Comparison of ENCODE assay signal across 24 cellular contexts in the genomic region with DNA sequence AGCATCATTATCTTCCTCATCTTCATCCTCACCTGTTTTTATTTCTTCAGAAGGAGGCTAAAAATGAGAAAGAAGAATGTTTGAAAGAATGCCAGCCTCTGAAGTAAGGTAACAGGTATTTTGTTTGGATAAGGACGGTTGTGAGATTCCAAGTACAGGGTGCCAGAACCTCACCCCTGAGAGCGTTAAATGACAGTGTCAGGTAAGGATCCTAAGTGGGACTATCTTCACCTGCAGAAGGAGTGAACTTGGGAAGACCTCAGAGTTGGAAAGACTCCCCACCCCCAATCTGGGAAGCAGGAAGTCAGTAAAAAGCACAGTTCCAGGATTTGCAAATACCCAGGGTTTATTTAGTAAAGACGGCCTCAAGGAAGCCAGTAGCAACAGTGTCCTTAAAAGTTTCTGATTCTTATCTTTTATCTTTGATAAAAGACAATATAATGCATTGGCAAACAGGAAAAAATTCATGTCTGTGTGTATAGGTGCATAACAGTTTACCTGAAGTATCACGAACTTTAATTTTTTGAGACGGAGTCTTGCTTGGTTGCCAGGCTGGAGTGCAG. TPM values are rescaled to one million over a fixed set of nuclear protein-coding genes. Genes with fewer than 3 reads are reported as not detected.
DNase-seq lines count a peak whose midpoint lies in the region; ATAC-seq, FAIRE-seq and TF ChIP-seq lines count a peak whose summit lies in the region.
"Had no signal": no experiment of that assay in that cellular context is flagged by ENCODE, and none has a peak within 500 bp of the region (broad histone marks: within the 10 kb centered on the region; RNA-seq: fewer than 3 reads in every experiment).

No MANE protein-coding gene starts in this region.

- CTCF ChIA-PET in PC-9 (lab: Charles Lee), result no interaction called here

- H3K79me2 ChIP-seq in astrocyte (ENCODE audit: insufficient read depth, low read length) (peaks cover 3% of the 10 kb centered on the region), mesendoderm (ENCODE audit: control insufficient read depth, insufficient read depth, low read length) (no peaks in the 10 kb centered on the region), PC-9 (ENCODE audit: low read depth) (no peaks in the 10 kb centered on the region)

- no peak for TF ChIP-seq POLR2A in GM18505 (IDR thresholded peaks at IDR 0.05; ENCODE audit: borderline replicate concordance, extremely low read depth, insufficient read depth, insufficient read length)

- H2BK15ac ChIP-seq in mesendoderm (replicated peaks; ENCODE audit: low read depth), result no peak overlapping the region

- H3K27ac Mint-ChIP-seq in astrocyte (ENCODE audit: unreplicated experiment), result peak overlapping the region; percentile 64
- H3K27ac Mint-ChIP-seq: CD8-positive, alpha-beta T cell had no signal

- H3K18ac ChIP-seq in mesendoderm (ENCODE audit: low read length), result no peak overlapping the region

- H3K9me3 ChIP-seq in astrocyte (ENCODE audit: insufficient read depth, low read depth, low read length) (no peaks in the 10 kb centered on the region), PC-9 (ENCODE audit: insufficient read depth, low read depth) (no peaks in the 10 kb centered on the region)
- H3K9me3 ChIP-seq: Caco-2, Peyer's patch had no signal

- H3K79me1 ChIP-seq in mesendoderm (ENCODE audit: low read length), result no peaks in the 10 kb centered on the region

- no TSS peak for BruUV-seq in PC-9 (replicated peaks; lab: Mats Ljungman, UMichigan)

- peaks cover 58% of the 10 kb centered on the region for H3K36me3 ChIP-seq in astrocyte (ENCODE audit: insufficient read depth, low read length)
- H3K36me3 ChIP-seq in mesendoderm (ENCODE audit: control insufficient read depth, insufficient read depth, low read length), result peaks cover 14% of the 10 kb centered on the region
- peaks cover 52% of the 10 kb centered on the region for H3K36me3 ChIP-seq in PC-9 (ENCODE audit: low read depth)

- no peak overlapping the region for H2AK5ac ChIP-seq in mesendoderm (ENCODE audit: low read length)

- H3K4me1 ChIP-seq in astrocyte (ENCODE audit: insufficient read depth, low read length) (no peaks in the 10 kb centered on the region), mesendoderm (ENCODE audit: control insufficient read depth, low read depth, low read length) (no peaks in the 10 kb centered on the region), PC-9 (replicated peaks; ENCODE audit: insufficient read depth) (no peaks in the 10 kb centered on the region)
- H3K4me1 ChIP-seq: Peyer's patch had no signal

- H3K4me3 ChIP-seq in LNCaP clone FGC (ENCODE audit: low read depth, low read length), result no peak overlapping the region
- H3K4me3 ChIP-seq in astrocyte (ENCODE audit: insufficient read depth, low read depth, low read length), result no peak overlapping the region
- no peak overlapping the region for H3K4me3 ChIP-seq in mesendoderm (ENCODE audit: low read length)
- no peak overlapping the region for H3K4me3 ChIP-seq in PC-9
- H3K4me3 ChIP-seq: GM12878, Peyer's patch, SK-N-MC had no signal

- no peak overlapping the region for H3K4me2 ChIP-seq in astrocyte (ENCODE audit: low read length)
- H3K4me2 ChIP-seq in mesendoderm (ENCODE audit: low read length), result no peak overlapping the region
- H3K4me2 ChIP-seq in PC-9, result no peak overlapping the region
- H3K4me2 ChIP-seq: KMS-11 had no signal

- H3K27me3 Mint-ChIP-seq in astrocyte (ENCODE audit: low read depth, unreplicated experiment), result no peaks in the 10 kb centered on the region

- peaks cover 13% of the 10 kb centered on the region for H3K4me1 Mint-ChIP-seq in astrocyte (ENCODE audit: low read depth, unreplicated experiment)

- H3F3A ChIP-seq in PC-9 (ENCODE audit: insufficient read depth, low read depth), result peaks cover 5% of the 10 kb centered on the region; the same call in 1 of the 2 replicates

- H2BK120ac ChIP-seq in mesendoderm (ENCODE audit: low read depth, low read length), result no peak overlapping the region

- H4K20me1 ChIP-seq in astrocyte (ENCODE audit: insufficient read depth, low read length), result no peaks in the 10 kb centered on the region
- peaks cover 9% of the 10 kb centered on the region; the same call in 1 of the 2 replicates for H4K20me1 ChIP-seq in PC-9 (ENCODE audit: insufficient read depth)

- no peak for FAIRE-seq in astrocyte (lab: Jason Lieb, UNC)
- FAIRE-seq: GM12878 had no signal

- no peak overlapping the region for H3K23ac ChIP-seq in mesendoderm (ENCODE audit: low read length)

- no peak overlapping the region for H4K8ac ChIP-seq in mesendoderm (ENCODE audit: low read depth, low read length)

- no peak overlapping the region for H3K4ac ChIP-seq in mesendoderm (ENCODE audit: low read depth, low read length)

- H3K27me3 ChIP-seq in astrocyte (ENCODE audit: insufficient read depth, low read length) (no peaks in the 10 kb centered on the region), mesendoderm (ENCODE audit: insufficient read depth, low read length, poor library complexity) (no peaks in the 10 kb centered on the region), PC-9 (ENCODE audit: insufficient read depth, low read depth) (no peaks in the 10 kb centered on the region)
- H3K27me3 ChIP-seq: Peyer's patch had no signal

- no peak overlapping the region for H3K56ac ChIP-seq in mesendoderm (ENCODE audit: low read length)

- no CpG with 5 or more reads among the region's 5 CpGs for WGBS in mesendoderm (ENCODE audit: extremely low coverage, insufficient coverage, low lambda C conversion rate)

- peak; percentile 91 for DNase-seq in LNCaP clone FGC (ENCODE audit: low read depth)
- DNase-seq in astrocyte (ENCODE audit: low read depth), result no peak
- peak; percentile 53 for DNase-seq in mesendoderm
- no peak for DNase-seq in PC-9
- no peak for DNase-seq in NCI-H526 (lab: John Stamatoyannopoulos, UW)
- DNase-seq: C1 segment of cervical spinal cord; Caco-2; CD8-positive, alpha-beta T cell; DMS79; EL; GDM1; NCI-H1092; NCI-H1417 treated with DMSO at 0.1 percent for 48 hours; NCI-H1694 treated with DMSO at 0.1 percent for 48 hours; NCI-H2081; NCI-H2227 treated with DMSO at 0.1 percent for 48 hours; NCI-H69; Peyer's patch; SIG-M5 had no signal

- no peak overlapping the region for H4K5ac ChIP-seq in mesendoderm (ENCODE audit: low read length)

- intact Hi-C loops in PC-9 (cut with micrococcal nuclease; ENCODE audit: unreplicated experiment), result loop anchor here (5.0 kb wide), 1 partner anchor 38 kb away; no protein-coding TSS in a partner anchor

- no peak for ATAC-seq in GM18505 (IDR thresholded peaks at IDR 0.05; ENCODE audit: unreplicated experiment)
- ATAC-seq: CD8-positive, alpha-beta T cell; GM12878 had no signal

- POLR2A ChIA-PET in PC-9 (lab: Charles Lee; ENCODE audit: unreplicated experiment), result no interaction called here

- no peak overlapping the region for H2BK5ac ChIP-seq in mesendoderm (ENCODE audit: low read length)

- no peaks in the 10 kb centered on the region for H3K9me2 ChIP-seq in PC-9 (ENCODE audit: insufficient read depth)

- H2AFZ ChIP-seq in astrocyte (ENCODE audit: low read depth, low read length), result no peak overlapping the region
- no peak overlapping the region for H2AFZ ChIP-seq in PC-9

- peaks cover 4% of the 10 kb centered on the region for H3K36me3 Mint-ChIP-seq in astrocyte (ENCODE audit: low read depth, unreplicated experiment)

- no peaks in the 10 kb centered on the region for H3K9me3 Mint-ChIP-seq in astrocyte (ENCODE audit: unreplicated experiment)
- H3K9me3 Mint-ChIP-seq: CD8-positive, alpha-beta T cell had no signal

- no peak overlapping the region for H3K9ac ChIP-seq in astrocyte (ENCODE audit: low read length)
- no peak overlapping the region for H3K9ac ChIP-seq in mesendoderm (ENCODE audit: low read length)
- H3K9ac ChIP-seq: KMS-11 had no signal

- no peak for TF ChIP-seq CTCF in C4-2B (conservative IDR thresholded peaks at IDR 0.05)
- no peak for TF ChIP-seq CTCF in LNCaP clone FGC (IDR thresholded peaks at IDR 0.05; ENCODE audit: control insufficient read depth, extremely low read depth, insufficient read depth)
- no peak for TF ChIP-seq CTCF in astrocyte (IDR thresholded peaks at IDR 0.05; ENCODE audit: insufficient read depth, low read depth, low read length)
- TF ChIP-seq CTCF in PC-9 (conservative IDR thresholded peaks at IDR 0.05), result no peak

- peak overlapping the region; percentile 97 for H3K27ac ChIP-seq in C4-2B
- H3K27ac ChIP-seq in astrocyte (ENCODE audit: low read depth, low read length), result no peak overlapping the region
- no peak overlapping the region for H3K27ac ChIP-seq in mesendoderm (ENCODE audit: low read depth, low read length)
- no peak overlapping the region for H3K27ac ChIP-seq in PC-9
- H3K27ac ChIP-seq: KMS-11, Peyer's patch had no signal

- no peak overlapping the region for H3K4me3 Mint-ChIP-seq in astrocyte (ENCODE audit: unreplicated experiment)
- H3K4me3 Mint-ChIP-seq: CD8-positive, alpha-beta T cell had no signal

RNA-seq across cellular contexts. Expression of a gene that starts 52.3 kb away (rescaled TPM):
- total RNA-seq in astrocyte (20.2 and 23.1 TPM in 2 replicates), PC-9 (2021) (50.8 and 55.6 TPM in 2 replicates)
- polyA plus RNA-seq in mesendoderm (2013, experiment 1 of 2), result 48.2 TPM
- 46.0 TPM for polyA plus RNA-seq in mesendoderm (2013, experiment 2 of 2)

RNA-seq across cellular contexts. Expression of a gene that starts 57.2 kb away (rescaled TPM):
- 95.6 and 102 TPM in 2 replicates for total RNA-seq in astrocyte
- 76.6 TPM for polyA plus RNA-seq in mesendoderm (2013, experiment 1 of 2)
- 74.6 TPM for polyA plus RNA-seq in mesendoderm (2013, experiment 2 of 2)
- total RNA-seq in PC-9 (2021), result 66.6 and 83.8 TPM in 2 replicates

Comparison
In these comparisons a context has a peak if more than half of its experiments do, and no peak if none do; other contexts are left out.
1. DNase-seq: peak in LNCaP clone FGC (single experiment) and mesendoderm (single experiment); none in astrocyte (single experiment), PC-9 (0 of 2) and NCI-H526 (0 of 2).